8 cellular contexts compared by ENCODE assay signal in the genomic region with DNA sequence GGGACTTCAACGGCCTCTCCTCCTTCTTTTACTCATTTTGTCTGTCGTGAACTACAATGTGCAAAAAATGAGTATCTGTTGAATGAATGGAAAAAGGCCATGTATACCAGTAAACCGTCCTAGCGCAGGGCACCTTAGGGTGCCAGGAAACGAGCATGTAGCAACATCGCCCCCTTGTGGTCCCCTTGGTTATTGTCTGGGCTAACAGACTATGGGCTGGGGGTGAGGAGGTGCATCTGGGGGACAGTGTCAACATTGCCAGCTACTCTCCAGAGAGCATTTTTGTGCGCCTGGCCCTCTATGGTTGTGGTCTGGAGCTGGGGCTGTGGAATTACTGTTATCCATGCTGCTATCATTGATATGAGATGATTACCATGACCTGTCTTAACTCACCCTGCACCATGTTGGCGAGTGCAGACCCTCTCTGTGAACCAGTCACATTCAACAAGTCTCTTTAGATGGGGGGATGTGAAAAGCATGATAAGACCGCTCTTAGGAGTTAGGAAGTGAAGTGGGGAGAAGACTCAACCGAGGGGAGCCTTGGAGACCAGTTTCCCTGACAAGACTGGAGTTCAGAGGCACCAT. TPM values are rescaled to one million over a fixed set of nuclear protein-coding genes. Genes with fewer than 3 reads are reported as not detected.
DNase-seq lines count a peak whose midpoint lies in the region; ATAC-seq, FAIRE-seq and TF ChIP-seq lines count a peak whose summit lies in the region.

No MANE protein-coding gene starts in this region.

- no peak overlapping the region for H2AFZ ChIP-seq in PC-3 (ENCODE audit: low read length)

- H3K4me3 ChIP-seq in HL-60 (replicated peaks; ENCODE audit: insufficient read depth, low read length) (no peak overlapping the region), PC-3 (ENCODE audit: low read length) (no peak overlapping the region), fibroblast of villous mesenchyme (ENCODE audit: low read depth, low read length) (no peak overlapping the region), pancreas (no peak overlapping the region), upper lobe of right lung (no peak overlapping the region)

- no peaks in the 10 kb centered on the region for H3K27me3 Mint-ChIP-seq in activated T-cell treated with anti-CD3 and anti-CD28 coated beads, Interleukin-2, amount 50 U/mL, for 24 hours

- H3K4me2 ChIP-seq in PC-3 (ENCODE audit: low read length), result no peak overlapping the region

- no peaks in the 10 kb centered on the region for H3K9me2 ChIP-seq in PC-3 (replicated peaks; ENCODE audit: low read length)

- no peaks in the 10 kb centered on the region for H3K27me3 ChIP-seq in HL-60 (ENCODE audit: insufficient read depth, poor library complexity, severe bottlenecking)
- no peaks in the 10 kb centered on the region for H3K27me3 ChIP-seq in PC-3 (ENCODE audit: low read length)
- H3K27me3 ChIP-seq in pancreas, result no peaks in the 10 kb centered on the region
- no peaks in the 10 kb centered on the region for H3K27me3 ChIP-seq in upper lobe of right lung

- H3K9me3 Mint-ChIP-seq in activated T-cell treated with anti-CD3 and anti-CD28 coated beads, Interleukin-2, amount 50 U/mL, for 24 hours, result no peaks in the 10 kb centered on the region

- 0 out of 2 replicates have a peak, but pooled peaks cover 13% of the 10 kb centered on the region for H4K20me1 ChIP-seq in PC-3 (ENCODE audit: low read length)

- TF ChIP-seq CTCF in HL-60 (IDR thresholded peaks at IDR 0.05; ENCODE audit: insufficient read depth, low read length) (peak; percentile 94), PC-3 (conservative IDR thresholded peaks at IDR 0.05; ENCODE audit: low read depth, low read length) (peak; percentile 98), fibroblast of villous mesenchyme (IDR thresholded peaks at IDR 0.05; ENCODE audit: insufficient read depth, low read depth, low read length) (peak; percentile 96), pancreas (IDR thresholded peaks at IDR 0.05) (peak; percentile 69 to 89 (median 80)), upper lobe of right lung (IDR thresholded peaks at IDR 0.05) (peak; percentile 86)

- no peaks in the 10 kb centered on the region for H3F3A ChIP-seq in PC-3 (ENCODE audit: low read length, unreplicated experiment)

- peaks cover 16% of the 10 kb centered on the region for H3K4me1 Mint-ChIP-seq in activated T-cell treated with anti-CD3 and anti-CD28 coated beads, Interleukin-2, amount 50 U/mL, for 24 hours (ENCODE audit: low read depth)

- 31 to 37% methylated on average over 10 of the region's 10 CpGs for WGBS in pancreas, 2 donors

- H3K27ac ChIP-seq in HL-60 (replicated peaks) (no peak overlapping the region), PC-3 (ENCODE audit: low read length) (no peak overlapping the region), pancreas (no peak overlapping the region), upper lobe of right lung (no peak overlapping the region)

- H3K79me2 ChIP-seq in PC-3 (ENCODE audit: low read length), result no peaks in the 10 kb centered on the region

- H3K4me1 ChIP-seq in PC-3 (ENCODE audit: insufficient read depth, low read length), result peaks cover 8% of the 10 kb centered on the region
- H3K4me1 ChIP-seq in pancreas, result peaks cover 0 to 9% (median 0%) of the 10 kb centered on the region in 3 donors
- H3K4me1 ChIP-seq in upper lobe of right lung, result no peaks in the 10 kb centered on the region

- intact Hi-C loops in PC-3 (cut with micrococcal nuclease) (loop anchor here (5.0 kb wide), 1 partner anchor 46 kb away; no protein-coding TSS in a partner anchor), pancreas (cut with DNase I) (loop anchor here in 2 of 3 donors (2.0 to 5.0 kb wide), 2 partner anchors 46 to 47 kb away; no protein-coding TSS in a partner anchor), upper lobe of right lung (cut with DNase I) (loop anchor here (5.0 kb wide), 1 partner anchor 46 kb away; no protein-coding TSS in a partner anchor)

- BruUV-seq in PC-3 (replicated peaks; lab: Mats Ljungman, UMichigan), result no TSS peak

- no peak overlapping the region for H3K4me3 Mint-ChIP-seq in activated T-cell treated with anti-CD3 and anti-CD28 coated beads, Interleukin-2, amount 50 U/mL, for 24 hours

- H3K36me3 ChIP-seq in PC-3 (ENCODE audit: low read depth, low read length), result peaks cover 15% of the 10 kb centered on the region; the same call in 1 of the 2 replicates
- H3K36me3 ChIP-seq in pancreas, result peaks cover 0 to 5% (median 5%) of the 10 kb centered on the region in 3 donors
- H3K36me3 ChIP-seq in upper lobe of right lung, result peaks cover 64% of the 10 kb centered on the region

- CTCF ChIA-PET in PC-3 (lab: Charles Lee), result no interaction called here

- no peak overlapping the region for H3K27ac Mint-ChIP-seq in activated T-cell treated with anti-CD3 and anti-CD28 coated beads, Interleukin-2, amount 50 U/mL, for 24 hours

- POLR2A ChIA-PET in PC-3 (lab: Charles Lee; ENCODE audit: unreplicated experiment), result no interaction called here

- no peak overlapping the region for H3K9ac ChIP-seq in PC-3 (ENCODE audit: low read length)

- H3K9me3 ChIP-seq in PC-3 (ENCODE audit: low read length), result no peaks in the 10 kb centered on the region
- no peaks in the 10 kb centered on the region for H3K9me3 ChIP-seq in pancreas
- H3K9me3 ChIP-seq in upper lobe of right lung, result no peaks in the 10 kb centered on the region

- ATAC-seq in PC-3, result 0 out of 2 replicates have a peak, but pooled peaks have one; percentile 16
- peak; percentile 53 to 74 (median 70) for ATAC-seq in pancreas
- peak; percentile 70 for ATAC-seq in upper lobe of right lung
- ATAC-seq in GM18517 (IDR thresholded peaks at IDR 0.05; ENCODE audit: unreplicated experiment), result no peak

- FAIRE-seq in pancreas (lab: Jason Lieb, UNC), result no peak

- H3K36me3 Mint-ChIP-seq in activated T-cell treated with anti-CD3 and anti-CD28 coated beads, Interleukin-2, amount 50 U/mL, for 24 hours (ENCODE audit: low read depth), result peaks cover 77% of the 10 kb centered on the region

- DNase-seq in CD1c-positive myeloid dendritic cell (ENCODE audit: extremely low spot score) (peak; percentile 88), HL-60 (ENCODE audit: low read depth in 1 of 2, low spot score in 1 of 2) (peak in 1 of 2 experiments; percentile 74), PC-3 (peak; percentile 76), fibroblast of villous mesenchyme (ENCODE audit: low read depth) (peak; percentile 53), pancreas (peak in 5 of 6 donors; percentile 35 to 88 (median 68)), upper lobe of right lung (no peak)
- DNase-seq in activated T-cell treated with anti-CD3 and anti-CD28 coated beads, Interleukin-2, amount 50 U/mL, for 24 hours, result peak; percentile 86

RNA-seq across cellular contexts. Expression of a gene that starts 22.8 kb away (rescaled TPM):
- total RNA-seq in PC-3 (2014; rRNA removed) (not detected in 2 replicates), fibroblast of villous mesenchyme (not detected in 2 replicates), pancreas (10 to 100 TPM in 1 of 6 donors, 1 to 10 TPM in 3, under 1 TPM in 2; 0.14 to 26.5 (median 1.6) TPM), upper lobe of right lung (2.5 TPM)
- polyA plus RNA-seq in pancreas, result 1 to 10 TPM in 1 of 2 donors, under 1 TPM in 1; 0.35 to 5.1 TPM

RNA-seq across cellular contexts. Expression of a gene that starts 41.4 kb away (rescaled TPM):
- 26.0 and 36.3 TPM in 2 replicates for total RNA-seq in PC-3 (2014; rRNA removed)
- total RNA-seq in fibroblast of villous mesenchyme, result 20.3 and 28.5 TPM in 2 replicates
- 10 to 100 TPM; 14.4 to 32.4 (median 18.2) TPM for total RNA-seq in pancreas
- 10 to 100 TPM; 16.8 to 17.4 TPM for polyA plus RNA-seq in pancreas
- 39.5 TPM for total RNA-seq in upper lobe of right lung

RNA-seq across cellular contexts. Expression of a gene that starts 42.1 kb away (rescaled TPM):
- total RNA-seq in PC-3 (2014; rRNA removed) (18.4 and 18.5 TPM in 2 replicates), fibroblast of villous mesenchyme (6.4 and 7.3 TPM in 2 replicates), pancreas (1 to 10 TPM; 3.7 to 6.3 (median 4.2) TPM), upper lobe of right lung (8.4 TPM)
- polyA plus RNA-seq in pancreas, result 1 to 10 TPM; 1.9 to 2.8 TPM

RNA-seq across cellular contexts. Expression of a gene that starts 54.4 kb away (rescaled TPM):
- total RNA-seq in PC-3 (2014; rRNA removed) (129 and 149 TPM in 2 replicates), fibroblast of villous mesenchyme (25.8 and 43.2 TPM in 2 replicates), pancreas (10 to 100 TPM; 11.4 to 26.4 (median 15.0) TPM), upper lobe of right lung (39.3 TPM)
- polyA plus RNA-seq in pancreas, result 10 to 100 TPM; 19.6 to 20.7 TPM

RNA-seq across cellular contexts. Expression of a gene that starts 54.7 kb away (rescaled TPM):
- total RNA-seq in PC-3 (2014; rRNA removed) (50.7 and 75.5 TPM in 2 replicates), fibroblast of villous mesenchyme (8.2 and 9.0 TPM in 2 replicates), pancreas (10 to 100 TPM in 3 of 6 donors, 1 to 10 TPM in 3; 8.2 to 16.6 (median 11.2) TPM), upper lobe of right lung (14.1 TPM)
- polyA plus RNA-seq in pancreas, result 10 to 100 TPM; 16.0 to 25.7 TPM
